23 cellular contexts compared by ENCODE assay signal in the genomic region with DNA sequence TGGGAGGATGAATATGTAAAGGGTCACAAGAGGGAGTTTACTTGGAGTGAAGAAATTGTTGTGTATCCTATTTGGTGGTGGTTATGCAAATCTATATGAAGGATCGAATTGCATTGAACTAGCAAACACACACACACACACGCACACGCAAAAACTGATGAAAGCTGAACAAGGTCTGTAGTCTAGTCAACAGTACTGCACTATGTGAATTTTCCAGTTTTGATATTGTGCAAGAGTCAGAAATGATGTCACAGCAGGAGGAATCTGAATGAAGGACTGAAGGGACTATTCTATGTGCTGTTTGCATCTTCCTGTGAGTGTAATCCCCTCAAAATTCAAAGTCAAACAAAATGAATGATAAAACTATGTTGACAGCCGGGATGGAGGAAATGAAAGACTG.
DNase-seq lines count a peak whose midpoint lies in the region; ATAC-seq and TF ChIP-seq lines count a peak whose summit lies in the region.
"Had no signal": no experiment of that assay in that cellular context is flagged by ENCODE, and none has a peak within 500 bp of the region (broad histone marks: within the 10 kb centered on the region; RNA-seq: fewer than 3 reads in every experiment).

No MANE protein-coding gene starts in this region.

- H3K27me3 ChIP-seq in mammary epithelial cell (ENCODE audit: insufficient read depth, low read length) (no peaks in the 10 kb centered on the region), hepatocyte (no peaks in the 10 kb centered on the region), ascending aorta (no peaks in the 10 kb centered on the region)
- H3K27me3 ChIP-seq: body of pancreas had no signal

- H3K9me2 ChIP-seq in hepatocyte (replicated peaks; ENCODE audit: insufficient read depth): no peaks in the 10 kb centered on the region

- no peaks in the 10 kb centered on the region for H3K4me1 ChIP-seq in mammary epithelial cell (ENCODE audit: insufficient read depth, low read length)
- peaks cover 3% of the 10 kb centered on the region for H3K4me1 ChIP-seq in hepatocyte (ENCODE audit: insufficient read depth)
- H3K4me1 ChIP-seq in ascending aorta: no peaks in the 10 kb centered on the region
- H3K4me1 ChIP-seq: body of pancreas had no signal

- H4K20me1 ChIP-seq in mammary epithelial cell (ENCODE audit: insufficient read depth, low read length) (no peaks in the 10 kb centered on the region), hepatocyte (ENCODE audit: insufficient read depth, poor library complexity, severe bottlenecking) (no peaks in the 10 kb centered on the region)

- in situ Hi-C loops in mammary epithelial cell (cut with MboI; ENCODE audit: low sequenced_read_pairs in 2 of 2): no loop called here

- H3K9me3 Mint-ChIP-seq in CD14-positive monocyte: peaks cover 0 to 3% (median 0%) of the 10 kb centered on the region in 7 donors
- H3K9me3 Mint-ChIP-seq in T-cell: no peaks in the 10 kb centered on the region
- H3K9me3 Mint-ChIP-seq in chondrocyte (ENCODE audit: low read depth): no peaks in the 10 kb centered on the region
- H3K9me3 Mint-ChIP-seq: activated naive CD4-positive, alpha-beta T cell treated with anti-CD3 and anti-CD28 coated beads, Interleukin-2, amount 50 U/mL, for 24 hours; naive thymus-derived CD8-positive, alpha-beta T cell had no signal

- intact Hi-C loops in CD14-positive monocyte (cut with micrococcal nuclease) (no loop called here), mammary epithelial cell (cut with micrococcal nuclease) (no loop called here), ascending aorta (cut with DNase I) (no loop called here)

- H3K27ac ChIP-seq in mammary epithelial cell (ENCODE audit: insufficient read depth, low read depth, low read length) (no peak overlapping the region), hepatocyte (no peak overlapping the region), ascending aorta (no peak overlapping the region)
- H3K27ac ChIP-seq: body of pancreas, dorsolateral prefrontal cortex, VCaP had no signal

- H2AFZ ChIP-seq in mammary epithelial cell (ENCODE audit: low read depth, low read length) (no peak overlapping the region), hepatocyte (no peak overlapping the region)

- TF ChIP-seq EP300 in Ishikawa (IDR thresholded peaks at IDR 0.05; ENCODE audit: borderline replicate concordance): no peak

- DNase-seq in CD14-positive monocyte (ENCODE audit: low spot score) (no peak), mammary epithelial cell (peak; percentile 8), hepatocyte (ENCODE audit: low spot score) (peak; percentile 39), T-cell (no peak), GDM1 (lab: John Stamatoyannopoulos, UW) (no peak), ascending aorta (ENCODE audit: low spot score in 2 of 2) (no peak), chondrocyte (ENCODE audit: low spot score) (no peak)
- DNase-seq: activated CD4-positive, alpha-beta T cell treated with anti-CD3 and anti-CD28 coated beads, Interleukin-2, amount 50 U/mL, for 48 hours; activated T-cell treated with anti-CD3 and anti-CD28 coated beads, Interleukin-2, amount 50 U/mL, for 48 hours; body of pancreas; dorsolateral prefrontal cortex; erythroblast; naive thymus-derived CD8-positive, alpha-beta T cell; NCI-H1930; posterior cingulate gyrus; SHP77; stimulated activated CD4-positive, alpha-beta T cell treated with anti-CD3 and anti-CD28 coated beads, Interleukin-4, amount 100 ng/mL, for 24 hours; T-helper 1 cell had no signal

- dilution Hi-C loops in mammary epithelial cell (cut with HindIII; ENCODE audit: low sequenced_read_pairs): loop anchor here (5.0 kb wide), 1 partner anchor 54 kb away; no protein-coding TSS in a partner anchor

- WGBS in mammary epithelial cell (ENCODE audit: low coverage, missing lambda C conversion rate): 90% methylated on average over 4 of the region's 4 CpGs
- 74% methylated on average over 4 of the region's 4 CpGs for WGBS in hepatocyte (ENCODE audit: low lambda C conversion rate, missing lambda C conversion rate)

- H3K4me1 Mint-ChIP-seq in CD14-positive monocyte: peaks cover 30% of the 10 kb centered on the region
- no peaks in the 10 kb centered on the region for H3K4me1 Mint-ChIP-seq in T-cell
- peaks cover 7% of the 10 kb centered on the region for H3K4me1 Mint-ChIP-seq in chondrocyte (ENCODE audit: low read depth)
- H3K4me1 Mint-ChIP-seq: activated naive CD4-positive, alpha-beta T cell treated with anti-CD3 and anti-CD28 coated beads, Interleukin-2, amount 50 U/mL, for 24 hours had no signal

- H3K27ac Mint-ChIP-seq in CD14-positive monocyte (peak overlapping the region in 4 of 7 donors; percentile 47 to 75 (median 63)), T-cell (no peak overlapping the region), chondrocyte (ENCODE audit: unreplicated experiment) (no peak overlapping the region)
- H3K27ac Mint-ChIP-seq: activated naive CD4-positive, alpha-beta T cell treated with anti-CD3 and anti-CD28 coated beads, Interleukin-2, amount 50 U/mL, for 24 hours; naive thymus-derived CD8-positive, alpha-beta T cell had no signal

- H3K9ac ChIP-seq in mammary epithelial cell (ENCODE audit: insufficient read depth, low read length): no peak overlapping the region

- no peak for TF ChIP-seq CTCF in CD14-positive monocyte (IDR thresholded peaks at IDR 0.05)
- TF ChIP-seq CTCF in mammary epithelial cell (conservative IDR thresholded peaks at IDR 0.05 in 1 of 2, IDR thresholded peaks at IDR 0.05 in 1 of 2; ENCODE audit: extremely low read depth in 1 of 2, insufficient read depth in 1 of 2, low read depth in 1 of 2, low read length in 2 of 2): no peak
- TF ChIP-seq CTCF in hepatocyte (IDR thresholded peaks at IDR 0.05; ENCODE audit: poor library complexity): no peak
- TF ChIP-seq CTCF in ascending aorta (IDR thresholded peaks at IDR 0.05): no peak
- TF ChIP-seq CTCF in chondrocyte (IDR thresholded peaks at IDR 0.05): no peak

- H3K4me3 Mint-ChIP-seq in CD14-positive monocyte: no peak overlapping the region
- H3K4me3 Mint-ChIP-seq in T-cell: no peak overlapping the region
- H3K4me3 Mint-ChIP-seq in chondrocyte (ENCODE audit: unreplicated experiment): no peak overlapping the region
- H3K4me3 Mint-ChIP-seq: activated naive CD4-positive, alpha-beta T cell treated with anti-CD3 and anti-CD28 coated beads, Interleukin-2, amount 50 U/mL, for 24 hours; naive thymus-derived CD8-positive, alpha-beta T cell had no signal

- no peak overlapping the region for H3K4me3 ChIP-seq in mammary epithelial cell (replicated peaks in 1 of 3; ENCODE audit: insufficient read depth in 1 of 3, low read depth in 2 of 3, low read length in 3 of 3)
- no peak overlapping the region for H3K4me3 ChIP-seq in hepatocyte
- H3K4me3 ChIP-seq in ascending aorta: no peak overlapping the region
- H3K4me3 ChIP-seq: body of pancreas, dorsolateral prefrontal cortex, GM12878, smooth muscle cell had no signal

- peaks cover 0 to 5% of the 10 kb centered on the region in 2 donors for H3K36me3 Mint-ChIP-seq in CD14-positive monocyte
- H3K36me3 Mint-ChIP-seq in T-cell: no peaks in the 10 kb centered on the region
- H3K36me3 Mint-ChIP-seq in chondrocyte (ENCODE audit: low read depth): no peaks in the 10 kb centered on the region
- H3K36me3 Mint-ChIP-seq: activated naive CD4-positive, alpha-beta T cell treated with anti-CD3 and anti-CD28 coated beads, Interleukin-2, amount 50 U/mL, for 24 hours; naive thymus-derived CD8-positive, alpha-beta T cell had no signal

- no peaks in the 10 kb centered on the region for H3K36me3 ChIP-seq in mammary epithelial cell (ENCODE audit: insufficient read depth, low read length)
- H3K36me3 ChIP-seq in hepatocyte (replicated peaks; ENCODE audit: insufficient read depth, low read depth): no peaks in the 10 kb centered on the region
- H3K36me3 ChIP-seq in ascending aorta: no peaks in the 10 kb centered on the region

- H3K9me3 ChIP-seq in mammary epithelial cell (replicated peaks; ENCODE audit: insufficient read depth, low read length) (no peaks in the 10 kb centered on the region), hepatocyte (ENCODE audit: low read depth) (no peaks in the 10 kb centered on the region), ascending aorta (no peaks in the 10 kb centered on the region)
- H3K9me3 ChIP-seq: body of pancreas had no signal

- H3K79me2 ChIP-seq in mammary epithelial cell (ENCODE audit: insufficient read depth, low read length): no peaks in the 10 kb centered on the region
- H3K79me2 ChIP-seq in hepatocyte: no peaks in the 10 kb centered on the region

- H3K4me2 ChIP-seq in mammary epithelial cell (ENCODE audit: insufficient read depth, low read depth, low read length) (no peak overlapping the region), hepatocyte (no peak overlapping the region)
- H3K4me2 ChIP-seq: smooth muscle cell had no signal

- BruUV-seq in mammary epithelial cell (replicated peaks; lab: Mats Ljungman, UMichigan): no TSS peak

- ATAC-seq in T-cell (replicated peaks in 1 of 4): no peak
- ATAC-seq: body of pancreas; GM12878; naive thymus-derived CD8-positive, alpha-beta T cell had no signal

- POLR2A ChIA-PET in T-cell (lab: Charles Lee): no interaction called here

- no peak for TF ChIP-seq RAD21 in Ishikawa (IDR thresholded peaks at IDR 0.05; ENCODE audit: low read depth)

- no peaks in the 10 kb centered on the region for H3K27me3 Mint-ChIP-seq in CD14-positive monocyte (ENCODE audit: low read depth in 3 of 3)
- peaks cover 7 to 11% of the 10 kb centered on the region in 2 donors for H3K27me3 Mint-ChIP-seq in T-cell
- no peaks in the 10 kb centered on the region for H3K27me3 Mint-ChIP-seq in chondrocyte (ENCODE audit: low read depth)

- CTCF ChIA-PET in mammary epithelial cell (lab: Charles Lee; ENCODE audit: low non-redundant PET): no interaction called here
- CTCF ChIA-PET in T-cell (lab: Charles Lee): no interaction called here

TF ChIP-seq in Ishikawa, 13 proteins besides CTCF, POLR2A, EP300 and RAD21:
- TF ChIP-seq CEBPB (IDR thresholded peaks at IDR 0.05): peak; percentile 30; the same call in 1 of the 2 replicates
- no peak for TF ChIP-seq NFIC (IDR thresholded peaks at IDR 0.05)

Comparison
In these comparisons a context has a peak if more than half of its experiments do, and no peak if none do; other contexts are left out.
1. DNase-seq: peak in mammary epithelial cell (single experiment) and hepatocyte (single experiment); none in CD14-positive monocyte (single experiment), T-cell (0 of 34), GDM1 (single experiment), ascending aorta (0 of 2) and chondrocyte (single experiment).
2. H3K27ac Mint-ChIP-seq: peak in CD14-positive monocyte (4 of 7); none in T-cell (0 of 2) and chondrocyte (single experiment).